ENCODE assay signal across 20 cellular contexts in genomic region chr2:44433841-44434240, GRCh38.
DNase-seq lines count a peak whose midpoint lies in the region; ATAC-seq and TF ChIP-seq lines count a peak whose summit lies in the region.
"Had no signal": no experiment of that assay in that cellular context is flagged by ENCODE, and none has a peak within 500 bp of the region (broad histone marks: within the 10 kb centered on the region; RNA-seq: fewer than 3 reads in every experiment).

No MANE protein-coding gene starts in this region.

- no peak overlapping the region for H2AK5ac ChIP-seq in H9 (ENCODE audit: insufficient read length, low read length)

- DNase-seq in DMS153 treated with DMSO at 0.1 percent for 48 hours (lab: John Stamatoyannopoulos, UW; ENCODE audit: unreplicated experiment) = peak; percentile 40
- no peak for DNase-seq in H9
- DNase-seq in NCI-H748 (lab: John Stamatoyannopoulos, UW; ENCODE audit: unreplicated experiment) = peak; percentile 78
- DNase-seq in iPS DF 4.7 (ENCODE audit: extremely low read depth, low spot score) = peak; percentile 22
- no peak for DNase-seq in colonic mucosa
- no peak for DNase-seq in foreskin fibroblast
- DNase-seq: activated CD4-positive, alpha-beta T cell treated with anti-CD3 and anti-CD28 coated beads, Interleukin-2, amount 10 ng/mL, durations not matched to agents 24 days and 14 days; activated CD8-positive, alpha-beta memory T cell treated with anti-CD3 and anti-CD28 coated beads, Interleukin-2, amount 50 U/mL, for 48 hours; activated naive CD4-positive, alpha-beta T cell treated with anti-CD3 and anti-CD28 coated beads for 36 hours; Calu3; Kasumi-1; naive thymus-derived CD4-positive, alpha-beta T cell; NCI-H82; Peyer's patch; stimulated activated CD4-positive, alpha-beta T cell treated with anti-CD3 and anti-CD28 coated beads, Interleukin-4, amount 100 ng/mL, for 4 hours; stimulated activated CD8-positive, alpha-beta memory T cell treated with anti-CD3 and anti-CD28 coated beads, Interleukin-4, amount 100 ng/mL, for 48 hours; testis had no signal

- H3K9me3 ChIP-seq in H9 (ENCODE audit: control insufficient read depth, low read depth, low read length) = no peaks in the 10 kb centered on the region
- no peaks in the 10 kb centered on the region for H3K9me3 ChIP-seq in colonic mucosa
- H3K9me3 ChIP-seq: Peyer's patch, testis had no signal

- peaks cover 0 to 5% (median 4%) of the 10 kb centered on the region in 3 experiments; a peak in 3 of 7 replicates for H3K36me3 Mint-ChIP-seq in H9 (ENCODE audit: insufficient read depth in 1 of 3, low read depth in 3 of 3)

- no peak overlapping the region for H3K4ac ChIP-seq in H9 (ENCODE audit: low read depth, low read length)

- H3K27me3 ChIP-seq in H9 (ENCODE audit: insufficient read depth, low read length) (no peaks in the 10 kb centered on the region), colonic mucosa (no peaks in the 10 kb centered on the region)
- H3K27me3 ChIP-seq: Peyer's patch, testis had no signal

- H4K20me1 ChIP-seq in H9 (ENCODE audit: control insufficient read depth, insufficient read depth, insufficient read length) = no peaks in the 10 kb centered on the region

- no peak overlapping the region for H3K4me2 ChIP-seq in H9 (ENCODE audit: insufficient read depth, insufficient read length, low read length)

- peaks cover 11% of the 10 kb centered on the region for H3K4me1 ChIP-seq in H9 (ENCODE audit: insufficient read depth, low read length)
- H3K4me1 ChIP-seq in colonic mucosa = no peaks in the 10 kb centered on the region
- H3K4me1 ChIP-seq: testis had no signal

- H3K79me2 ChIP-seq in H9 (ENCODE audit: insufficient read depth, low read length) = no peaks in the 10 kb centered on the region

- H2BK20ac ChIP-seq in H9 (ENCODE audit: low read depth, low read length, poor library complexity, severe bottlenecking) = no peak overlapping the region

- H3K79me1 ChIP-seq in H9 (ENCODE audit: insufficient read depth, low read depth, low read length, poor library complexity, severe bottlenecking) = no peaks in the 10 kb centered on the region

- no peaks in the 10 kb centered on the region for H3K36me3 ChIP-seq in colonic mucosa
- H3K36me3 ChIP-seq: Peyer's patch had no signal

- H2AFZ ChIP-seq in H9 (ENCODE audit: low read length) = no peak overlapping the region

- H3K4me3 ChIP-seq in colonic mucosa (no peak overlapping the region), foreskin fibroblast (ENCODE audit: low read depth in 1 of 2, low read length in 2 of 2) (no peak overlapping the region)
- H3K4me3 ChIP-seq: coronary artery, Peyer's patch, testis had no signal

- H3K9me3 Mint-ChIP-seq in H9 = no peaks in the 10 kb centered on the region
- H3K9me3 Mint-ChIP-seq: activated naive CD4-positive, alpha-beta T cell treated with anti-CD3 and anti-CD28 coated beads for 36 hours; naive thymus-derived CD4-positive, alpha-beta T cell had no signal

- no peak overlapping the region for H3T11ph ChIP-seq in H9 (ENCODE audit: low read length)

- no peaks in the 10 kb centered on the region for H3K27me3 Mint-ChIP-seq in H9 (ENCODE audit: low read depth)
- H3K27me3 Mint-ChIP-seq: activated CD4-positive, alpha-beta T cell treated with anti-CD3 and anti-CD28 coated beads, Interleukin-2, amount 10 ng/mL, durations not matched to agents 24 days and 14 days; B cell; naive thymus-derived CD4-positive, alpha-beta T cell had no signal

- H3K14ac ChIP-seq in H9 (ENCODE audit: insufficient read depth, low read length) = no peak overlapping the region

- intact Hi-C loops in colonic mucosa (cut with DNase I) = no loop called here

- no peak overlapping the region for H3K56ac ChIP-seq in H9 (ENCODE audit: insufficient read length, low read depth, low read length)

- no peak overlapping the region for H2BK12ac ChIP-seq in H9 (ENCODE audit: insufficient read length, low read depth, low read length)

- H3K9ac ChIP-seq in H9 (ENCODE audit: extremely low read depth, insufficient read length, low read length) (no peak overlapping the region), colonic mucosa (ENCODE audit: low read depth in 2 of 2, low read length in 2 of 2) (no peak overlapping the region)

- H3K4me3 Mint-ChIP-seq in H9 = no peak overlapping the region
- H3K4me3 Mint-ChIP-seq: activated CD4-positive, alpha-beta T cell treated with anti-CD3 and anti-CD28 coated beads, Interleukin-2, amount 10 ng/mL, durations not matched to agents 24 days and 14 days; activated naive CD4-positive, alpha-beta T cell treated with anti-CD3 and anti-CD28 coated beads for 36 hours; B cell; naive thymus-derived CD4-positive, alpha-beta T cell had no signal

- no peak overlapping the region for H4K91ac ChIP-seq in H9 (ENCODE audit: insufficient read length, low read depth, low read length)

- H3K27ac ChIP-seq in H9 (ENCODE audit: insufficient read length, low read depth, low read length) (no peak overlapping the region), colonic mucosa (no peak overlapping the region)
- H3K27ac ChIP-seq: coronary artery, Peyer's patch, testis had no signal

- no peak overlapping the region for H2BK15ac ChIP-seq in H9 (ENCODE audit: low read depth, low read length)

- no peaks in the 10 kb centered on the region for H3K23me2 ChIP-seq in H9 (ENCODE audit: insufficient read length, low read depth, low read length, poor library complexity, severe bottlenecking)

- no peak overlapping the region for H3K18ac ChIP-seq in H9 (ENCODE audit: insufficient read length, low read depth, low read length)

- WGBS in H9 (ENCODE audit: extremely low coverage, insufficient read length, low lambda C conversion rate) = no CpG with 5 or more reads among the region's 4 CpGs

- no peak overlapping the region for H2BK120ac ChIP-seq in H9 (ENCODE audit: low read depth, low read length, poor library complexity, severe bottlenecking)

- no peak overlapping the region for H2BK5ac ChIP-seq in H9 (ENCODE audit: insufficient read length, low read length)

- no peak overlapping the region for H4K5ac ChIP-seq in H9 (ENCODE audit: insufficient read length, low read depth, low read length)

- H3K27ac Mint-ChIP-seq in H9 = peak overlapping the region; percentile 78 to 92 (median 81)
- H3K27ac Mint-ChIP-seq: activated CD4-positive, alpha-beta T cell treated with anti-CD3 and anti-CD28 coated beads, Interleukin-2, amount 10 ng/mL, durations not matched to agents 24 days and 14 days; activated naive CD4-positive, alpha-beta T cell treated with anti-CD3 and anti-CD28 coated beads for 36 hours; B cell had no signal

- no peak overlapping the region for H4K8ac ChIP-seq in H9 (replicated peaks; ENCODE audit: insufficient read length, low read depth, low read length)

- TF ChIP-seq CTCF in H9 (conservative IDR thresholded peaks at IDR 0.05) (no peak), colonic mucosa (IDR thresholded peaks at IDR 0.05) (no peak), foreskin fibroblast (IDR thresholded peaks at IDR 0.05; ENCODE audit: low read depth, low read length) (no peak)

- H3K23ac ChIP-seq in H9 (ENCODE audit: insufficient read length, low read depth, low read length) = no peak overlapping the region

- H3K4me1 Mint-ChIP-seq in H9 = peaks cover 66 to 73% of the 10 kb centered on the region in 2 experiments
- H3K4me1 Mint-ChIP-seq: activated CD4-positive, alpha-beta T cell treated with anti-CD3 and anti-CD28 coated beads, Interleukin-2, amount 10 ng/mL, durations not matched to agents 24 days and 14 days had no signal

- no peak for ATAC-seq in GM19328 (IDR thresholded peaks at IDR 0.05; ENCODE audit: unreplicated experiment)
- ATAC-seq: naive thymus-derived CD4-positive, alpha-beta T cell had no signal

Comparison
In these comparisons a context has a peak if more than half of its experiments do, and no peak if none do; other contexts are left out.
1. DNase-seq: peak in DMS153 treated with DMSO at 0.1 percent for 48 hours (single experiment), NCI-H748 (single experiment) and iPS DF 4.7 (single experiment); none in H9 (single experiment), colonic mucosa (single experiment) and foreskin fibroblast (0 of 2).